Comparison of ENCODE assay signal across 8 cellular contexts in the genomic region with DNA sequence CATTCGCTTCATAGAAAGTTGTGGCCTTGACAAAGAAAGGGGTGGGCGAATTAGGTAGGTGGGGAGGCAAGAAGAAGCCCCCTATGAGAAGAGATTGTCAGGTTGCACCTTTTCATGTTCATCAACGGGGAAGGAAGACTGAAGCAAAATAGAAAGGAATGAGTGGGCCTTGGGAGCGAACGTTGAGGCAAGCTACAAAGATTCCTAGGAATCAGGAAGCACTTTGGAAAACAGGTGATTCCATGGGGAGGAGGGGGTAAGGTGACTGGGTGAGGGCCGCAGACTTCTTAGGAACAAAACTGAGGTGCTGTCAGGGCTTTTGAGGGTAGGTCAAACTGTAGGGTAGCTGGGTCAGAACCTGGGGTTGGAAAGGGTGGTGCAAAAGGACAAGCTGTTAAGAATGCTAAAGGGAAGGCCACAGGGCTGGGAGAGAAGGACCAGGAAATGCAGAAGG. TPM values are rescaled to one million over a fixed set of nuclear protein-coding genes. Genes with fewer than 3 reads are reported as not detected.
DNase-seq lines count a peak whose midpoint lies in the region; ATAC-seq, FAIRE-seq and TF ChIP-seq lines count a peak whose summit lies in the region.

No MANE protein-coding gene starts in this region.

- peak overlapping the region; percentile 99 for H3K4me3 Mint-ChIP-seq in GM23338

- H3K27ac Mint-ChIP-seq in GM23338, result peak overlapping the region; percentile 96

- TF ChIP-seq RAD21 in A549 (conservative IDR thresholded peaks at IDR 0.05 in 1 of 2, IDR thresholded peaks at IDR 0.05 in 1 of 2), result no peak

- no peaks in the 10 kb centered on the region for H3K9me3 Mint-ChIP-seq in GM23338

- H3K27ac ChIP-seq in A549 (peak overlapping the region; percentile 94 to 97), GM23338 (ENCODE audit: low read depth) (peak overlapping the region; percentile 94), suprapubic skin (peak overlapping the region; percentile 100)

- H4K20me1 ChIP-seq in GM23338 (replicated peaks; ENCODE audit: insufficient read depth), result no peaks in the 10 kb centered on the region

- no peak for TF ChIP-seq CTCF in A549 (IDR thresholded peaks at IDR 0.05)
- no peak for TF ChIP-seq CTCF in GM23338 (conservative IDR thresholded peaks at IDR 0.05; ENCODE audit: low read depth in 2 of 2)
- no peak for TF ChIP-seq CTCF in suprapubic skin (IDR thresholded peaks at IDR 0.05)

- H3K9me2 ChIP-seq in GM23338 (ENCODE audit: insufficient read depth), result no peaks in the 10 kb centered on the region

- H3K27me3 ChIP-seq in GM23338 (ENCODE audit: insufficient read depth) (no peaks in the 10 kb centered on the region), suprapubic skin (no peaks in the 10 kb centered on the region)

- WGBS in A549 (ENCODE audit: missing lambda C conversion rate), result 23% methylated on average over 6 of the region's 6 CpGs
- 25% methylated on average over 6 of the region's 6 CpGs for WGBS in suprapubic skin

- POLR2A ChIA-PET in A549 (lab: Yijun Ruan, JAX), result interaction anchor here (1.0 to 1.8 kb wide), 5 partner anchors 316 to 1163 kb away, joined by 3 to 8 read pairs (median 4); a partner anchor contains a TSS

- H3K79me2 ChIP-seq in GM23338 (replicated peaks; ENCODE audit: insufficient read depth), result peaks cover 37% of the 10 kb centered on the region

- peaks cover 7% of the 10 kb centered on the region for H3K27me3 Mint-ChIP-seq in GM23338 (ENCODE audit: insufficient read depth, low read depth, poor library complexity)

- peak overlapping the region; percentile 98 for H2AFZ ChIP-seq in GM23338

- H3K4me1 ChIP-seq in A549 (peaks cover 17% of the 10 kb centered on the region), GM23338 (ENCODE audit: insufficient read depth) (peaks cover 22% of the 10 kb centered on the region), suprapubic skin (peaks cover 50% of the 10 kb centered on the region)

- FAIRE-seq in A549 (lab: Jason Lieb, UNC), result no peak
- no peak for FAIRE-seq in frontal cortex (lab: Jason Lieb, UNC)

- H3K4me2 ChIP-seq in A549, result peak overlapping the region; percentile 86
- peak overlapping the region; percentile 95 for H3K4me2 ChIP-seq in GM23338

- ATAC-seq in A549, result peak in 1 of 2 experiments; percentile 19; a peak in 3 of 6 replicates
- ATAC-seq in GM23338, result peak; percentile 5; the same call in 2 of the 3 replicates
- ATAC-seq in GM21825 (IDR thresholded peaks at IDR 0.05; ENCODE audit: unreplicated experiment), result no peak
- no peak for ATAC-seq in HG02763 (IDR thresholded peaks at IDR 0.05; ENCODE audit: unreplicated experiment)

- no peak for TF ChIP-seq POLR2A in A549 (IDR thresholded peaks at IDR 0.05; ENCODE audit: low read length)
- TF ChIP-seq POLR2A in suprapubic skin (IDR thresholded peaks at IDR 0.05), result no peak

- peak overlapping the region; percentile 80 for H3K4me3 ChIP-seq in A549
- H3K4me3 ChIP-seq in GM23338, result peak overlapping the region; percentile 93
- H3K4me3 ChIP-seq in suprapubic skin, result peak overlapping the region; percentile 95

- TF ChIP-seq EP300 in A549 (IDR thresholded peaks at IDR 0.05), result no peak
- no peak for TF ChIP-seq EP300 in suprapubic skin (IDR thresholded peaks at IDR 0.05)

- peak in 1 of 2 experiments; percentile 6 for DNase-seq in A549 (ENCODE audit: low read depth in 1 of 2, low spot score in 1 of 2)
- peak; percentile 47 for DNase-seq in GM23338 (ENCODE audit: low spot score)
- peak; percentile 28 for DNase-seq in amniotic epithelial cell (ENCODE audit: low read depth)
- DNase-seq in islet precursor cell, result peak; percentile 54
- DNase-seq in suprapubic skin (ENCODE audit: low spot score in 2 of 2), result no peak
- DNase-seq in frontal cortex (ENCODE audit: low spot score in 2 of 2), result no peak

- no peaks in the 10 kb centered on the region; the same call in 1 of the 2 replicates for H3F3A ChIP-seq in GM23338 (replicated peaks; ENCODE audit: low read depth)

- H3K36me3 ChIP-seq in GM23338 (ENCODE audit: insufficient read depth) (no peaks in the 10 kb centered on the region), suprapubic skin (peaks cover 4% of the 10 kb centered on the region)

- CTCF ChIA-PET in A549 (lab: Yijun Ruan, JAX), result interaction anchor here (0.8 to 3.5 kb wide), 3 partner anchors 317 to 705 kb away, joined by 3 to 10 read pairs (median 10); a partner anchor contains a TSS

- H3K4me1 Mint-ChIP-seq in GM23338, result peaks cover 23% of the 10 kb centered on the region

- H3K9me3 ChIP-seq in A549 (no peaks in the 10 kb centered on the region), suprapubic skin (no peaks in the 10 kb centered on the region)

- H3K36me3 Mint-ChIP-seq in GM23338 (ENCODE audit: low read depth), result peaks cover 6% of the 10 kb centered on the region; the same call in 2 of the 3 replicates

TF ChIP-seq in A549, 52 proteins besides CTCF, POLR2A, EP300 and RAD21 (continues in another document):
- TF ChIP-seq, protein P1, sequence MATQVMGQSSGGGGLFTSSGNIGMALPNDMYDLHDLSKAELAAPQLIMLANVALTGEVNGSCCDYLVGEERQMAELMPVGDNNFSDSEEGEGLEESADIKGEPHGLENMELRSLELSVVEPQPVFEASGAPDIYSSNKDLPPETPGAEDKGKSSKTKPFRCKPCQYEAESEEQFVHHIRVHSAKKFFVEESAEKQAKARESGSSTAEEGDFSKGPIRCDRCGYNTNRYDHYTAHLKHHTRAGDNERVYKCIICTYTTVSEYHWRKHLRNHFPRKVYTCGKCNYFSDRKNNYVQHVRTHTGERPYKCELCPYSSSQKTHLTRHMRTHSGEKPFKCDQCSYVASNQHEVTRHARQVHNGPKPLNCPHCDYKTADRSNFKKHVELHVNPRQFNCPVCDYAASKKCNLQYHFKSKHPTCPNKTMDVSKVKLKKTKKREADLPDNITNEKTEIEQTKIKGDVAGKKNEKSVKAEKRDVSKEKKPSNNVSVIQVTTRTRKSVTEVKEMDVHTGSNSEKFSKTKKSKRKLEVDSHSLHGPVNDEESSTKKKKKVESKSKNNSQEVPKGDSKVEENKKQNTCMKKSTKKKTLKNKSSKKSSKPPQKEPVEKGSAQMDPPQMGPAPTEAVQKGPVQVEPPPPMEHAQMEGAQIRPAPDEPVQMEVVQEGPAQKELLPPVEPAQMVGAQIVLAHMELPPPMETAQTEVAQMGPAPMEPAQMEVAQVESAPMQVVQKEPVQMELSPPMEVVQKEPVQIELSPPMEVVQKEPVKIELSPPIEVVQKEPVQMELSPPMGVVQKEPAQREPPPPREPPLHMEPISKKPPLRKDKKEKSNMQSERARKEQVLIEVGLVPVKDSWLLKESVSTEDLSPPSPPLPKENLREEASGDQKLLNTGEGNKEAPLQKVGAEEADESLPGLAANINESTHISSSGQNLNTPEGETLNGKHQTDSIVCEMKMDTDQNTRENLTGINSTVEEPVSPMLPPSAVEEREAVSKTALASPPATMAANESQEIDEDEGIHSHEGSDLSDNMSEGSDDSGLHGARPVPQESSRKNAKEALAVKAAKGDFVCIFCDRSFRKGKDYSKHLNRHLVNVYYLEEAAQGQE (IDR thresholded peaks at IDR 0.05), result no peak
- TF ChIP-seq GATA3 (IDR thresholded peaks at IDR 0.05; ENCODE audit: borderline replicate concordance), result no peak
- TF ChIP-seq TFCP2L1 (CRISPR knock-in tag; IDR thresholded peaks at IDR 0.05), result no peak

TF ChIP-seq in GM23338, 12 proteins besides CTCF, POLR2A, EP300 and RAD21 (continues in another document):
- TF ChIP-seq, protein P1 (IDR thresholded peaks at IDR 0.05; ENCODE audit: unreplicated experiment), result no peak
- TF ChIP-seq EZH2 (IDR thresholded peaks at IDR 0.05; ENCODE audit: low read depth, unreplicated experiment) (no peak), POLR2AphosphoS5 (IDR thresholded peaks at IDR 0.05; ENCODE audit: low read depth) (no peak)

RNA-seq across cellular contexts. Expression of a gene that starts 0.5 kb away (rescaled TPM):
- polyA plus RNA-seq in A549 (2011; rRNA removed) (112 and 124 TPM in 2 replicates), A549 (2017; fragmentation: RNase III; extraction: RNeasy Plus Mini Kit Qiagen cat#74134 plus additional on column Dnase treatment) (32.9 to 39.0 TPM (median 37.3 TPM) in 3 replicates), GM23338 (2016; fragmentation: Nextera tagmentation; extraction: Ambion mirVana) (14.7 and 18.5 TPM in 2 replicates)
- 17.5 and 18.9 TPM in 2 replicates for polyA plus RNA-seq in A549 (2012; cell fraction: cytosol; rRNA removed)
- polyA plus RNA-seq in A549 (2012; cell fraction: nucleus; rRNA removed), result 9.2 and 12.0 TPM in 2 replicates
- 20.6 and 21.0 TPM in 2 replicates for polyA minus RNA-seq in A549 (2011; rRNA and poly(A)+ RNA removed)
- total RNA-seq in GM23338 (2014; rRNA removed; shearing (Covaris generic)), result 25.6 and 26.9 TPM in 2 replicates
- total RNA-seq in suprapubic skin (10 to 100 TPM; 27.4 to 47.0 (median 36.9) TPM), frontal cortex (205 TPM)

RNA-seq across cellular contexts. Expression of a gene that starts 0.8 kb away (rescaled TPM):
- 81.1 and 96.8 TPM in 2 replicates for polyA plus RNA-seq in A549 (2011; rRNA removed)
- polyA plus RNA-seq in A549 (2012; cell fraction: cytosol; rRNA removed), result 21.6 and 22.5 TPM in 2 replicates
- 12.1 and 24.0 TPM in 2 replicates for polyA plus RNA-seq in A549 (2012; cell fraction: nucleus; rRNA removed)
- 33.2 to 40.0 TPM (median 36.3 TPM) in 3 replicates for polyA plus RNA-seq in A549 (2017; fragmentation: RNase III; extraction: RNeasy Plus Mini Kit Qiagen cat#74134 plus additional on column Dnase treatment)
- polyA minus RNA-seq in A549 (2011; rRNA and poly(A)+ RNA removed), result 89.2 and 106 TPM in 2 replicates
- total RNA-seq in GM23338 (2014; rRNA removed; shearing (Covaris generic)), result 46.7 and 57.3 TPM in 2 replicates
- 17.9 and 20.3 TPM in 2 replicates for polyA plus RNA-seq in GM23338 (2016; fragmentation: Nextera tagmentation; extraction: Ambion mirVana)
- total RNA-seq in suprapubic skin, result 10 to 100 TPM; 28.7 to 92.9 (median 43.1) TPM
- total RNA-seq in frontal cortex, result 194 TPM

Comparison
In these comparisons a context has a peak if more than half of its experiments do, and no peak if none do; other contexts are left out.
1. DNase-seq: peak in GM23338 (single experiment), amniotic epithelial cell (single experiment) and islet precursor cell (single experiment); none in suprapubic skin (0 of 2) and frontal cortex (0 of 2).
2. Peak in every context shown above with its lines, with median percentiles within 50 percentile points of each other: H3K27ac ChIP-seq and H3K4me3 ChIP-seq.